8 cellular contexts compared by ENCODE assay signal in genomic region chr11:66616379-66617147, GRCh38. TPM values are rescaled to one million over a fixed set of nuclear protein-coding genes. Genes with fewer than 3 reads are reported as not detected.
A peak's percentile ranks its signal among the peaks of the same experiment; 100 is the strongest.
DNase-seq lines count a peak whose midpoint lies in the region; ATAC-seq, FAIRE-seq and TF ChIP-seq lines count a peak whose summit lies in the region.

Gene RBM14, plus strand, starts transcription at chr11:66616630. Its CDS starts 91 bp downstream, at chr11:66616721.

- ATAC-seq in HG02759 (IDR thresholded peaks at IDR 0.05; ENCODE audit: unreplicated experiment) (peak; percentile 91), Right ventricle myocardium inferior (peak; percentile 97), pancreas (peak; percentile 93 to 97 (median 94))

- H3K36me3 ChIP-seq in pancreas (no peaks in the 10 kb centered on the region), tibial artery (no peaks in the 10 kb centered on the region)

- H3K27ac ChIP-seq in pancreas: peak within 1 kb of the TSS; percentile 94 to 98 (median 96)
- peak within 1 kb of the TSS; percentile 96 for H3K27ac ChIP-seq in tibial artery

- H3K4me3 ChIP-seq in GM12864 (ENCODE audit: low read depth, low read length): peak within 1 kb of the TSS; percentile 80
- H3K4me3 ChIP-seq in pancreas: peak within 1 kb of the TSS; percentile 74 to 92 (median 88)
- peak within 1 kb of the TSS; percentile 88 to 92 for H3K4me3 ChIP-seq in tibial artery

- intact Hi-C loops in Right ventricle myocardium inferior (cut with DNase I) (loop anchor here (1.0 to 2.0 kb wide), 3 partner anchors 22 to 62 kb away; partner anchors contain the start of genes CCDC87, CCS and RBM4), pancreas (cut with DNase I) (no loop called here), tibial artery (cut with DNase I; ENCODE audit: low total_unique reads) (loop anchor here (2.0 kb wide), 1 partner anchor 22 kb away; the partner anchor contains the start of gene RBM4)

- no peaks in the 10 kb centered on the region for H3K27me3 ChIP-seq in pancreas
- H3K27me3 ChIP-seq in tibial artery: no peaks in the 10 kb centered on the region

- H3K4me1 ChIP-seq in pancreas: peaks cover 6 to 32% (median 13%) of the 10 kb centered on the region in 3 donors
- H3K4me1 ChIP-seq in tibial artery: peaks cover 0 to 51% (median 32%) of the 10 kb centered on the region in 4 donors

- no peak for TF ChIP-seq CTCF in GM12864 (IDR thresholded peaks at IDR 0.05; ENCODE audit: low read depth, low read length, missing control alignments)
- TF ChIP-seq CTCF in pancreas (IDR thresholded peaks at IDR 0.05): no peak
- TF ChIP-seq CTCF in tibial artery (IDR thresholded peaks at IDR 0.05): no peak

- peak; percentile 97 for DNase-seq in GM12864 (ENCODE audit: low read depth)
- DNase-seq in NCI-H1417 (lab: John Stamatoyannopoulos, UW): peak; percentile 98 to 100 (median 100)
- peak; percentile 95 to 97 for DNase-seq in SW 1271 (lab: John Stamatoyannopoulos, UW)
- peak; percentile 97 for DNase-seq in activated naive CD8-positive, alpha-beta T cell treated with anti-CD3 and anti-CD28 coated beads, Interleukin-2, amount 50 U/mL, for 16 hours (ENCODE audit: low read depth, low spot score)
- peak; percentile 99 for DNase-seq in Right ventricle myocardium inferior (ENCODE audit: missing footprints)
- DNase-seq in pancreas: peak; percentile 98 to 100 (median 99)
- peak; percentile 98 to 100 for DNase-seq in tibial artery

- H3K9me3 ChIP-seq in pancreas (no peaks in the 10 kb centered on the region), tibial artery (no peaks in the 10 kb centered on the region)

- FAIRE-seq in pancreas (lab: Jason Lieb, UNC): peak; percentile 54

- 0% methylated on average over 89 to 90 of the region's 90 CpGs for WGBS in pancreas, 2 donors

RNA-seq across cellular contexts. Expression of gene RBM14, which starts in this region (rescaled TPM):
- total RNA-seq in Right ventricle myocardium inferior (30.1 TPM), pancreas (10 to 100 TPM; 24.4 to 57.9 (median 31.7) TPM)
- 10 to 100 TPM; 36.5 to 61.6 TPM for polyA plus RNA-seq in pancreas

Comparison
In these comparisons a context has a peak if more than half of its experiments do, and no peak if none do; other contexts are left out.
1. Peak in every context shown above with its lines: DNase-seq, ATAC-seq, H3K4me3 ChIP-seq and H3K27ac ChIP-seq.
2. intact Hi-C loops: an anchor here in Right ventricle myocardium inferior (1.0 to 2.0 kb wide) and tibial artery (2.0 kb wide); none called in pancreas.